8 cellular contexts compared by ENCODE assay signal in genomic region chr4:88822034-88822433, GRCh38.
A peak's percentile ranks its signal among the peaks of the same experiment; 100 is the strongest.
DNase-seq lines count a peak whose midpoint lies in the region; ATAC-seq and TF ChIP-seq lines count a peak whose summit lies in the region.

No MANE protein-coding gene starts in this region.

- no peaks in the 10 kb centered on the region for H3K27me3 ChIP-seq in muscle layer of colon (ENCODE audit: control insufficient read depth in 1 of 2, insufficient read depth in 2 of 2, low read length in 2 of 2)
- H3K27me3 ChIP-seq in upper lobe of right lung, result no peaks in the 10 kb centered on the region

- H3K4me1 Mint-ChIP-seq in activated naive CD4-positive, alpha-beta T cell treated with anti-CD3 and anti-CD28 coated beads, Interleukin-2, amount 50 U/mL, for 24 hours, result peaks cover 44% of the 10 kb centered on the region

- H3K4me3 Mint-ChIP-seq in activated naive CD4-positive, alpha-beta T cell treated with anti-CD3 and anti-CD28 coated beads, Interleukin-2, amount 50 U/mL, for 24 hours, result peak overlapping the region; percentile 96

- H3K4me3 ChIP-seq in muscle layer of colon (ENCODE audit: low read depth in 1 of 2, low read length in 2 of 2) (peak overlapping the region; percentile 34 to 67), upper lobe of right lung (peak overlapping the region; percentile 65)

- H3K27ac ChIP-seq in caudate nucleus (ENCODE audit: low read depth, low read length) (peak overlapping the region; percentile 88), muscle layer of colon (ENCODE audit: low read depth, low read length) (peak overlapping the region; percentile 53), upper lobe of right lung (peak overlapping the region; percentile 91)

- H3K27ac Mint-ChIP-seq in activated naive CD4-positive, alpha-beta T cell treated with anti-CD3 and anti-CD28 coated beads, Interleukin-2, amount 50 U/mL, for 24 hours, result peak overlapping the region; percentile 36

- intact Hi-C loops in upper lobe of right lung (cut with DNase I), result no loop called here

- DNase-seq in activated naive CD4-positive, alpha-beta T cell treated with Interleukin-2 at 50 U/mL for 16 hours, result no peak
- no peak for DNase-seq in caudate nucleus (lab: John Stamatoyannopoulos, UW)
- DNase-seq in upper lobe of right lung, result no peak
- DNase-seq in GDM1 (lab: John Stamatoyannopoulos, UW), result no peak

- H3K9ac ChIP-seq in muscle layer of colon (ENCODE audit: low read length), result peak overlapping the region; percentile 67

- H3K4me1 ChIP-seq in muscle layer of colon (ENCODE audit: insufficient read depth, low read length) (peaks cover 34% of the 10 kb centered on the region), upper lobe of right lung (peaks cover 14% of the 10 kb centered on the region)

- H3K27me3 Mint-ChIP-seq in activated naive CD4-positive, alpha-beta T cell treated with anti-CD3 and anti-CD28 coated beads, Interleukin-2, amount 50 U/mL, for 24 hours, result no peaks in the 10 kb centered on the region

- H3K36me3 Mint-ChIP-seq in activated naive CD4-positive, alpha-beta T cell treated with anti-CD3 and anti-CD28 coated beads, Interleukin-2, amount 50 U/mL, for 24 hours, result no peaks in the 10 kb centered on the region

- H3K9me3 Mint-ChIP-seq in activated naive CD4-positive, alpha-beta T cell treated with anti-CD3 and anti-CD28 coated beads, Interleukin-2, amount 50 U/mL, for 24 hours, result no peaks in the 10 kb centered on the region

- H3K9me3 ChIP-seq in muscle layer of colon (ENCODE audit: low read length) (no peaks in the 10 kb centered on the region), upper lobe of right lung (no peaks in the 10 kb centered on the region)

- no peak for ATAC-seq in upper lobe of right lung
- ATAC-seq in GM21576 (IDR thresholded peaks at IDR 0.05; ENCODE audit: unreplicated experiment), result no peak
- ATAC-seq in HG03342 (IDR thresholded peaks at IDR 0.05; ENCODE audit: unreplicated experiment), result no peak

- H3K36me3 ChIP-seq in muscle layer of colon (ENCODE audit: insufficient read depth, low read length) (no peaks in the 10 kb centered on the region), upper lobe of right lung (no peaks in the 10 kb centered on the region)

- TF ChIP-seq CTCF in upper lobe of right lung (IDR thresholded peaks at IDR 0.05), result no peak
